Comparison of ENCODE assay signal across 15 cellular contexts in the genomic region with DNA sequence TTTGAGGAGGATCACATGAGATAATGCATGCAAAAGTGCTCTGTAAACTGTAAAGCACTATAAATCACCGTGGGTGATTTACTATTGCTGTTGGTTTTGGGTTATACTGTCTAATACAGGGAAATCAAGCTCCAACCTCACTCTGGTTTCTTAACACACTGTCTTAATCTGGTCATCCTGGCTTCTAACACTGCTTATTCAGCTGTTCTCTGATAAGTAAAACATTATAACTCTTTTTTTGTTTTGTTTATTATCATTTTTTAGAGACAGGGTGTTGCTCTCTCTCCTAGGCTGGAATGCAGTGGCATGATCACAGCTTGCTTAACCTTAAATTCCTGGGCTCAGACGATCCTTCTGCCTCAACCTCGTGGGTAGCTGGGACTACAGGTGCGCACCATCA. TPM values are rescaled to one million over a fixed set of nuclear protein-coding genes. Genes with fewer than 3 reads are reported as not detected.
DNase-seq lines count a peak whose midpoint lies in the region; ATAC-seq and TF ChIP-seq lines count a peak whose summit lies in the region.
"Had no signal": no experiment of that assay in that cellular context is flagged by ENCODE, and none has a peak within 500 bp of the region (broad histone marks: within the 10 kb centered on the region; RNA-seq: fewer than 3 reads in every experiment).

No MANE protein-coding gene starts in this region.

- H3K4me1 ChIP-seq in left ventricle myocardium inferior (peaks cover 20% of the 10 kb centered on the region), psoas muscle (peaks cover 23% of the 10 kb centered on the region), lower lobe of right lung (peaks cover 5% of the 10 kb centered on the region)

- intact Hi-C loops in left ventricle myocardium inferior (cut with micrococcal nuclease), result no loop called here
- intact Hi-C loops in left ventricle myocardium superior (cut with micrococcal nuclease), result loop anchor here (10.0 kb wide), 1 partner anchor 325 kb away; no protein-coding TSS in a partner anchor
- intact Hi-C loops in psoas muscle (cut with DNase I), result no loop called here
- intact Hi-C loops in lower lobe of right lung (cut with DNase I), result no loop called here

- peak overlapping the region; percentile 5 for H3K27ac ChIP-seq in left ventricle myocardium inferior (replicated peaks)
- H3K27ac ChIP-seq in psoas muscle, result peak overlapping the region; percentile 83
- H3K27ac ChIP-seq in lower lobe of right lung, result no peak overlapping the region
- H3K27ac ChIP-seq: BLaER1, RWPE1 had no signal

- H3K27me3 ChIP-seq in left ventricle myocardium inferior (ENCODE audit: low read depth), result no peaks in the 10 kb centered on the region
- no peaks in the 10 kb centered on the region for H3K27me3 ChIP-seq in psoas muscle (ENCODE audit: insufficient read depth in 3 of 3, low read length in 2 of 3)
- no peaks in the 10 kb centered on the region for H3K27me3 ChIP-seq in lower lobe of right lung (ENCODE audit: low read depth)
- H3K27me3 ChIP-seq: BLaER1 had no signal

- 42 to 69% (median 46%) methylated on average over 4 of the region's 4 CpGs for WGBS in psoas muscle, 3 donors

- ATAC-seq in left ventricle myocardium superior (no peak), psoas muscle (peak in 3 of 4 donors; percentile 21 to 41 (median 24)), HG02623 (IDR thresholded peaks at IDR 0.05; ENCODE audit: unreplicated experiment) (no peak), lower lobe of right lung (no peak)
- ATAC-seq in activated CD4-positive, CD25-positive, alpha-beta regulatory T cell treated with anti-CD3 and anti-CD28 coated beads, Interleukin-2, amount 50 U/mL, for 24 hours, result no peak
- ATAC-seq: CD8-positive, alpha-beta T cell had no signal

- peaks cover 13% of the 10 kb centered on the region for H3K36me3 ChIP-seq in left ventricle myocardium inferior
- H3K36me3 ChIP-seq in psoas muscle (ENCODE audit: insufficient read depth in 1 of 2, low read depth in 1 of 2), result peaks cover 0 to 19% of the 10 kb centered on the region in 2 donors
- H3K36me3 ChIP-seq in lower lobe of right lung, result peaks cover 44% of the 10 kb centered on the region
- H3K36me3 ChIP-seq: BLaER1 had no signal

- no peak overlapping the region for H3K4me3 ChIP-seq in left ventricle myocardium inferior
- no peak overlapping the region for H3K4me3 ChIP-seq in psoas muscle
- H3K4me3 ChIP-seq in lower lobe of right lung, result no peak overlapping the region
- H3K4me3 ChIP-seq: BLaER1 had no signal

- TF ChIP-seq CTCF in left ventricle myocardium inferior (IDR thresholded peaks at IDR 0.05; ENCODE audit: borderline replicate concordance) (no peak), psoas muscle (IDR thresholded peaks at IDR 0.05) (no peak), lower lobe of right lung (IDR thresholded peaks at IDR 0.05) (no peak)

- DNase-seq in left ventricle myocardium inferior (no peak), left ventricle myocardium superior (no peak), fibroblast of gingiva (ENCODE audit: low read depth) (peak; percentile 44), psoas muscle (no peak), lower lobe of right lung (no peak)
- DNase-seq in activated effector memory CD4-positive, alpha-beta T cell treated with anti-CD3 and anti-CD28 coated beads, Interleukin-2, amount 50 U/mL, for 16 hours, result no peak
- DNase-seq: CD8-positive, alpha-beta T cell; H7; NCI-H1436; NCI-H2029; NCI-H774 had no signal

- H3K9me3 ChIP-seq in left ventricle myocardium inferior (replicated peaks) (no peaks in the 10 kb centered on the region), psoas muscle (no peaks in the 10 kb centered on the region), lower lobe of right lung (no peaks in the 10 kb centered on the region)

RNA-seq across cellular contexts. Expression of a gene that starts 21.9 kb away (rescaled TPM):
- total RNA-seq in left ventricle myocardium inferior (53.6 TPM), left ventricle myocardium superior (58.7 TPM), psoas muscle (100 to 1,000 TPM in 1 of 4 donors, 10 to 100 TPM in 3; 80.3 to 102 (median 95.6) TPM), lower lobe of right lung (44.5 TPM)
- polyA plus RNA-seq in psoas muscle, result 100 to 1,000 TPM; 134 to 246 (median 156) TPM

RNA-seq across cellular contexts. Expression of a gene that starts 30.7 kb away (rescaled TPM):
- total RNA-seq in left ventricle myocardium inferior (7.1 TPM), left ventricle myocardium superior (3.8 TPM), psoas muscle (1 to 10 TPM; 3.1 to 4.6 (median 4.3) TPM), lower lobe of right lung (17.1 TPM)
- 1 to 10 TPM; 2.5 to 5.5 (median 4.2) TPM for polyA plus RNA-seq in psoas muscle

RNA-seq across cellular contexts. Expression of a gene that starts 33.8 kb away (rescaled TPM):
- 69.8 TPM for total RNA-seq in left ventricle myocardium inferior
- total RNA-seq in left ventricle myocardium superior, result 78.4 TPM
- total RNA-seq in psoas muscle, result 100 to 1,000 TPM in 3 of 4 donors, 10 to 100 TPM in 1; 84.4 to 218 (median 145) TPM
- polyA plus RNA-seq in psoas muscle, result 100 to 1,000 TPM in 2 of 3 donors, 10 to 100 TPM in 1; 93.0 to 312 (median 182) TPM
- total RNA-seq in lower lobe of right lung, result 74.2 TPM

RNA-seq across cellular contexts. Expression of a gene that starts 44.6 kb away (rescaled TPM):
- total RNA-seq in left ventricle myocardium inferior (108 TPM), left ventricle myocardium superior (119 TPM), psoas muscle (100 to 1,000 TPM; 127 to 141 (median 131) TPM), lower lobe of right lung (59.4 TPM)
- polyA plus RNA-seq in psoas muscle, result 100 to 1,000 TPM; 233 to 279 (median 247) TPM

Comparison
In these comparisons a context has a peak if more than half of its experiments do, and no peak if none do; other contexts are left out.
1. ATAC-seq: peak in psoas muscle (3 of 4); none in left ventricle myocardium superior (single experiment), activated CD4-positive, CD25-positive, alpha-beta regulatory T cell treated with anti-CD3 and anti-CD28 coated beads, Interleukin-2, amount 50 U/mL, for 24 hours (0 of 2), HG02623 (single experiment) and lower lobe of right lung (0 of 2).